ENCODE assay signal across 36 cellular contexts in the genomic region with DNA sequence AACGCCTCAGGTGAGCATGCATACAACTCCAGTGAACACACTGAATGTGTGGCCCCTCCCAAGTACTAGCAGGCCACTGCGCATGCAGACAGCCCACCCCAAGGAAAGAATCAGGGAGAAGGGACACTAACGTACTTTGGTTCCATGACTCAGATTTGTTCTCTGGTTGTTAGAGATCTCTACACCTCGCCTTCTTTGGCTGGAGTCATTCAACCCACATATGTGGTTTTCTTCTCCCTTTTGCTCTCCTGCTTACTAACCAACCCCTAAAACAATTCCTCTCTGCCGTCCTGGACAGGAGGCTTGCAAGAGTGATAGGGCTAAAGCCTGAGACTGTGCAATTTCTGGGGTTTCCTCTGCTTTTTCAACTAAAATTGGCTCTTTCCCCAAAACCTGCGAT. TPM values are rescaled to one million over a fixed set of nuclear protein-coding genes. Genes with fewer than 3 reads are reported as not detected.
"Had no signal": no experiment of that assay in that cellular context is flagged by ENCODE, and none has a peak within 500 bp of the region (broad histone marks: within the 10 kb centered on the region; RNA-seq: fewer than 3 reads in every experiment).

No MANE protein-coding gene starts in this region.

- H3K9me3 ChIP-seq: Peyer's patch, SJSA1, SK-N-SH had no signal

- H3K27me3 ChIP-seq: Peyer's patch had no signal

- H3K4me1 ChIP-seq: SJSA1 had no signal

- H3K9ac ChIP-seq: SK-N-SH had no signal

- H3K36me3 Mint-ChIP-seq: activated naive CD4-positive, alpha-beta T cell treated with anti-CD3 and anti-CD28 coated beads, Interleukin-2, amount 10 ng/mL, durations not matched to agents 7 days and 5 days; brain; T-cell had no signal

- H3K27ac Mint-ChIP-seq: activated CD8-positive, alpha-beta T cell treated with anti-CD3 and anti-CD28 coated beads, Interleukin-2, amount 10 ng/mL, durations not matched to agents 7 days and 5 days; activated naive CD4-positive, alpha-beta T cell treated with anti-CD3 and anti-CD28 coated beads, Interleukin-2, amount 10 ng/mL, durations not matched to agents 7 days and 5 days; activated T-helper 2 cell treated with anti-CD3 and anti-CD28 coated beads, Interferon-gamma antibody, Interleukin-2, Interleukin-4, amounts not matched to agents 10 μg/mL and 5 μg/mL and 100 μg/mL, durations not matched to agents 14 hours and 24 hours and 36 hours; brain; T-cell had no signal

- H3K4me3 Mint-ChIP-seq: activated CD4-positive, alpha-beta T cell treated with anti-CD3 and anti-CD28 coated beads, Interleukin-2, amount 10 ng/mL, durations not matched to agents 24 days and 14 days; activated CD8-positive, alpha-beta T cell treated with anti-CD3 and anti-CD28 coated beads, Interleukin-2, amount 10 ng/mL, durations not matched to agents 7 days and 5 days; activated naive CD4-positive, alpha-beta T cell treated with anti-CD3 and anti-CD28 coated beads, Interleukin-2, amount 10 ng/mL, durations not matched to agents 7 days and 5 days; activated T-cell treated with anti-CD3 and anti-CD28 coated beads, Interleukin-2, amount 50 U/mL, for 4 hours; brain; T-cell had no signal

- H3K4me2 ChIP-seq: SK-N-SH had no signal

- H3K36me3 ChIP-seq: Peyer's patch, SJSA1, WERI-Rb-1 had no signal

- H3K4me3 ChIP-seq: K562, Peyer's patch, SJSA1 had no signal

- DNase-seq: activated CD4-positive, alpha-beta T cell treated with anti-CD3 and anti-CD28 coated beads for 1 hour; activated CD4-positive, alpha-beta T cell treated with anti-CD3 and anti-CD28 coated beads, Interleukin-2, amount 10 ng/mL, durations not matched to agents 24 days and 14 days; activated CD4-positive, alpha-beta T cell treated with anti-CD3 and anti-CD28 coated beads, Interleukin-2, amount 50 U/mL, for 48 hours; activated CD4-positive, CD25-positive, alpha-beta regulatory T cell; activated CD8-positive, alpha-beta T cell treated with anti-CD3 and anti-CD28 coated beads, Interleukin-2, amount 10 ng/mL, durations not matched to agents 7 days and 5 days; activated gamma-delta T cell; activated naive CD4-positive, alpha-beta T cell treated with anti-CD3 and anti-CD28 coated beads, Interleukin-2, amount 10 ng/mL, durations not matched to agents 7 days and 5 days; activated T-cell treated with anti-CD3 and anti-CD28 coated beads, Interleukin-2, amount 50 U/mL, for 4 hours; anterior cingulate cortex; caudate nucleus; cerebellar nuclear complex; NCI-H1092 treated with DMSO at 0.1 percent for 48 hours; NCI-H1417; NCI-H146; NCI-H187; NCI-H2029 treated with DMSO at 0.1 percent for 48 hours; NCI-H2171 treated with DMSO at 0.1 percent for 48 hours; NCI-H2227 treated with DMSO at 0.1 percent for 48 hours; NCI-H446; NCI-H510A treated with DMSO at 0.1 percent for 48 hours; NCI-H526 treated with DMSO at 0.1 percent for 48 hours; NCI-H82; PC-3; Peyer's patch; RPMI8226; SHP77 treated with DMSO at 0.1 percent for 48 hours; SK-N-SH; T-cell; T-helper 2 cell; T-helper 9 cell; WERI-Rb-1 had no signal

- H3K27ac ChIP-seq: Peyer's patch, SJSA1, WERI-Rb-1 had no signal

- H3K27me3 Mint-ChIP-seq: activated CD4-positive, alpha-beta T cell treated with anti-CD3 and anti-CD28 coated beads, Interleukin-2, amount 10 ng/mL, durations not matched to agents 24 days and 14 days; T-cell had no signal

- H3K9me3 Mint-ChIP-seq: activated CD4-positive, alpha-beta T cell treated with anti-CD3 and anti-CD28 coated beads, Interleukin-2, amount 10 ng/mL, durations not matched to agents 24 days and 14 days; activated naive CD4-positive, alpha-beta T cell treated with anti-CD3 and anti-CD28 coated beads, Interleukin-2, amount 10 ng/mL, durations not matched to agents 7 days and 5 days; activated T-cell treated with anti-CD3 and anti-CD28 coated beads, Interleukin-2, amount 50 U/mL, for 4 hours; activated T-helper 2 cell treated with anti-CD3 and anti-CD28 coated beads, Interferon-gamma antibody, Interleukin-2, Interleukin-4, amounts not matched to agents 10 μg/mL and 5 μg/mL and 100 μg/mL, durations not matched to agents 14 hours and 24 hours and 36 hours; T-cell had no signal

- H3K9me2 ChIP-seq: SK-N-SH had no signal

- ATAC-seq: activated CD8-positive, alpha-beta T cell treated with anti-CD3 and anti-CD28 coated beads, Interleukin-2, amount 10 ng/mL, durations not matched to agents 7 days and 5 days; activated T-cell treated with anti-CD3 and anti-CD28 coated beads, Interleukin-2, amount 50 U/mL, for 4 hours; K562; PC-3; T-cell had no signal

RNA-seq across cellular contexts. Expression of gene CD48, which starts 5.7 kb away (rescaled TPM):
- total RNA-seq: bronchial epithelial cell, PC-3, SJSA1 had no signal
- polyA plus RNA-seq: SK-N-SH had no signal

RNA-seq across cellular contexts. Expression of gene SLAMF7, which starts 21.8 kb away (rescaled TPM):
- total RNA-seq: SJSA1 had no signal
- polyA plus RNA-seq: SK-N-SH had no signal
